1 cellular context compared by ENCODE assay signal in genomic region chr21:46021398-46021797, GRCh38.
TF ChIP-seq lines count a peak whose summit lies in the region.

No MANE protein-coding gene starts in this region.

TF ChIP-seq in IMR-90, 13 proteins besides CTCF, POLR2A, EP300 and RAD21:
- TF ChIP-seq MXI1 (IDR thresholded peaks at IDR 0.05; ENCODE audit: borderline replicate concordance, low read depth, low read length), result no peak
- TF ChIP-seq MAZ (IDR thresholded peaks at IDR 0.05; ENCODE audit: borderline replicate concordance, low read depth, low read length), result no peak
- TF ChIP-seq NFE2L2 (IDR thresholded peaks at IDR 0.05; ENCODE audit: low read depth, low read length), result no peak
- no peak for TF ChIP-seq CEBPB (IDR thresholded peaks at IDR 0.05; ENCODE audit: low read depth, low read length)
- TF ChIP-seq CHD1 (IDR thresholded peaks at IDR 0.05; ENCODE audit: low read depth, low read length), result no peak
- no peak for TF ChIP-seq BHLHE40 (IDR thresholded peaks at IDR 0.05; ENCODE audit: low read depth, low read length)
- TF ChIP-seq USF2 (IDR thresholded peaks at IDR 0.05; ENCODE audit: low read depth, low read length), result no peak
- TF ChIP-seq SMC3 (IDR thresholded peaks at IDR 0.05; ENCODE audit: low read depth, low read length), result no peak
- no peak for TF ChIP-seq ELK1 (IDR thresholded peaks at IDR 0.05; ENCODE audit: borderline replicate concordance, low read depth, low read length)
- TF ChIP-seq MAFK (IDR thresholded peaks at IDR 0.05; ENCODE audit: low read depth, low read length), result no peak
- no peak for TF ChIP-seq FOS (IDR thresholded peaks at IDR 0.05; ENCODE audit: low read depth, low read length)
- no peak for TF ChIP-seq RCOR1 (IDR thresholded peaks at IDR 0.05; ENCODE audit: insufficient replicate concordance, low read length)
- no peak for TF ChIP-seq RFX5 (IDR thresholded peaks at IDR 0.05; ENCODE audit: low read depth, low read length)
